24 cellular contexts compared by ENCODE assay signal in the genomic region with DNA sequence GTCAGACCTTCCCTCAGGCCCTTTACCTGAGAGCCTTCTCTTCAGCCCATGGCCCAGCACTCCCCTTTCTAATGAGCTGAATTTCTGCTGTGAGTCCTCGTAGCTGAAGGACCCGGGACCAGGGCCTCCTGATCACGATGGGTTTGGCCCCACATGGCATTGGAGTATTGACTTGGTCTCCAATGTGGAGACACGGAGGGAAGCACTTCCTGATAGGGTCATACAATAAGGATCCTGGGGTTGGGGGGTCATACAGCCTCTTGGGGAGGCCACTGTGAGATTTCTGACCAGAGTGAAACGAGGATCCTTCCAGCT. TPM values are rescaled to one million over a fixed set of nuclear protein-coding genes. Genes with fewer than 3 reads are reported as not detected.
DNase-seq lines count a peak whose midpoint lies in the region; ATAC-seq and TF ChIP-seq lines count a peak whose summit lies in the region.
"Had no signal": no experiment of that assay in that cellular context is flagged by ENCODE, and none has a peak within 500 bp of the region (broad histone marks: within the 10 kb centered on the region; RNA-seq: fewer than 3 reads in every experiment).

No MANE protein-coding gene starts in this region.

- peaks cover 43% of the 10 kb centered on the region for H3K4me1 ChIP-seq in vagina

- no peaks in the 10 kb centered on the region for H3K4me1 Mint-ChIP-seq in activated CD4-positive, alpha-beta T cell treated with anti-CD3 and anti-CD28 coated beads, Interleukin-2, amount 10 ng/mL, durations not matched to agents 24 days and 14 days
- H3K4me1 Mint-ChIP-seq: CD8-positive, alpha-beta memory T cell had no signal

- peaks cover 10% of the 10 kb centered on the region for H3K27me3 Mint-ChIP-seq in activated CD4-positive, alpha-beta T cell treated with anti-CD3 and anti-CD28 coated beads, Interleukin-2, amount 10 ng/mL, durations not matched to agents 24 days and 14 days

- no peak overlapping the region for H3K27ac Mint-ChIP-seq in activated CD4-positive, alpha-beta T cell treated with anti-CD3 and anti-CD28 coated beads, Interleukin-2, amount 10 ng/mL, durations not matched to agents 24 days and 14 days
- H3K27ac Mint-ChIP-seq: CD8-positive, alpha-beta memory T cell; H9 had no signal

- no peaks in the 10 kb centered on the region for H3K9me3 ChIP-seq in vagina
- H3K9me3 ChIP-seq: BE2C, MG63, SJSA1 had no signal

- no peak overlapping the region for H3K4me3 ChIP-seq in vagina
- H3K4me3 ChIP-seq: GM23248, K562, MG63, PC-9, SJSA1 had no signal

- no peak for TF ChIP-seq CTCF in vagina (IDR thresholded peaks at IDR 0.05)

- H3K4me3 Mint-ChIP-seq in activated CD4-positive, alpha-beta T cell treated with anti-CD3 and anti-CD28 coated beads, Interleukin-2, amount 10 ng/mL, durations not matched to agents 24 days and 14 days, result no peak overlapping the region
- H3K4me3 Mint-ChIP-seq: CD14-positive monocyte; CD8-positive, alpha-beta memory T cell; H9 had no signal

- DNase-seq in activated effector memory CD4-positive, alpha-beta T cell treated with anti-CD3 and anti-CD28 coated beads, Interleukin-2, amount 50 U/mL, for 16 hours, result peak; percentile 43
- no peak for DNase-seq in activated effector memory CD4-positive, alpha-beta T cell treated with Interleukin-2 at 50 U/mL for 16 hours
- DNase-seq in ecto neural progenitor cell (ENCODE audit: low spot score) (peak; percentile 39), sciatic nerve (ENCODE audit: low spot score) (peak; percentile 30), vagina (ENCODE audit: extremely low spot score in 2 of 2) (peak in 1 of 2 donors; percentile 87), DMS153 treated with DMSO at 0.1 percent for 48 hours (lab: John Stamatoyannopoulos, UW; ENCODE audit: unreplicated experiment) (no peak)
- DNase-seq in activated CD4-positive, alpha-beta T cell treated with anti-CD3 and anti-CD28 coated beads, Interleukin-2, amount 10 ng/mL, durations not matched to agents 24 days and 14 days, result no peak
- DNase-seq: 8988T; ACHN; BE2C; Calu3; CD8-positive, alpha-beta memory T cell; DMS153; GM23248; H9; MG63; NCI-H2029; NCI-H446 treated with DMSO at 0.1 percent for 48 hours; NCI-H526; PC-9 had no signal

- no peaks in the 10 kb centered on the region for H3K27me3 ChIP-seq in vagina
- H3K27me3 ChIP-seq: BE2C, MG63, SJSA1 had no signal

- ATAC-seq in sciatic nerve, result no peak
- ATAC-seq: K562, Right ventricle myocardium inferior had no signal

- no peaks in the 10 kb centered on the region for H3K36me3 ChIP-seq in vagina
- H3K36me3 ChIP-seq: BE2C, MG63, SJSA1 had no signal

- H3K27ac ChIP-seq in vagina, result peak overlapping the region; percentile 89
- H3K27ac ChIP-seq: GM23248, PC-9, SJSA1 had no signal

- H3K36me3 Mint-ChIP-seq in activated CD4-positive, alpha-beta T cell treated with anti-CD3 and anti-CD28 coated beads, Interleukin-2, amount 10 ng/mL, durations not matched to agents 24 days and 14 days (ENCODE audit: low read depth), result no peaks in the 10 kb centered on the region
- H3K36me3 Mint-ChIP-seq: CD14-positive monocyte; CD8-positive, alpha-beta memory T cell had no signal

- intact Hi-C loops in sciatic nerve (cut with DNase I) (no loop called here), vagina (cut with DNase I) (no loop called here)
- intact Hi-C loops in activated CD4-positive, alpha-beta T cell treated with anti-CD3 and anti-CD28 coated beads, Interleukin-2, amount 10 ng/mL, durations not matched to agents 24 days and 14 days (cut with micrococcal nuclease), result no loop called here

- TF ChIP-seq POLR2A in vagina (IDR thresholded peaks at IDR 0.05), result no peak

- no peaks in the 10 kb centered on the region for H3K9me3 Mint-ChIP-seq in activated CD4-positive, alpha-beta T cell treated with anti-CD3 and anti-CD28 coated beads, Interleukin-2, amount 10 ng/mL, durations not matched to agents 24 days and 14 days
- H3K9me3 Mint-ChIP-seq: CD14-positive monocyte; CD8-positive, alpha-beta memory T cell; H9 had no signal

RNA-seq across cellular contexts. Expression of a gene that starts 38.7 kb away (rescaled TPM):
- 236 TPM for total RNA-seq in sciatic nerve
- total RNA-seq in vagina, result 1,771 TPM
- total RNA-seq in activated CD4-positive, alpha-beta T cell treated with anti-CD3 and anti-CD28 coated beads, Interleukin-2, amount 10 ng/mL, durations not matched to agents 24 days and 14 days, result 16.4 and 18.5 TPM in 2 replicates

Comparison
In these comparisons a context has a peak if more than half of its experiments do, and no peak if none do; other contexts are left out.
1. DNase-seq: peak in activated effector memory CD4-positive, alpha-beta T cell treated with anti-CD3 and anti-CD28 coated beads, Interleukin-2, amount 50 U/mL, for 16 hours (single experiment), ecto neural progenitor cell (single experiment) and sciatic nerve (single experiment); none in activated effector memory CD4-positive, alpha-beta T cell treated with Interleukin-2 at 50 U/mL for 16 hours (single experiment), activated CD4-positive, alpha-beta T cell treated with anti-CD3 and anti-CD28 coated beads, Interleukin-2, amount 10 ng/mL, durations not matched to agents 24 days and 14 days (single experiment) and DMS153 treated with DMSO at 0.1 percent for 48 hours (single experiment).
2. RNA of a gene that starts 38.7 kb away (total RNA-seq): 1,771 TPM in vagina (single experiment) and 236 TPM in sciatic nerve (single experiment); 16.4 to 18.5 TPM in activated CD4-positive, alpha-beta T cell treated with anti-CD3 and anti-CD28 coated beads, Interleukin-2, amount 10 ng/mL, durations not matched to agents 24 days and 14 days; every median in the first group is over 10 times any median in the second.